8 cellular contexts compared by ENCODE assay signal in genomic region chr2:70131344-70132144, GRCh38. TPM values are rescaled to one million over a fixed set of nuclear protein-coding genes. Genes with fewer than 3 reads are reported as not detected.
A peak's percentile ranks its signal among the peaks of the same experiment; 100 is the strongest.
DNase-seq lines count a peak whose midpoint lies in the region; ATAC-seq, FAIRE-seq and TF ChIP-seq lines count a peak whose summit lies in the region.
"Not testable (repeated sequence)": the region's sequence is repeated elsewhere in the genome, so short reads cannot be mapped to it uniquely, and the experiment has no call there.

No MANE protein-coding gene starts in this region.

- peak overlapping the region; percentile 85 to 89 (median 87) for H3K4me3 Mint-ChIP-seq in IgD-negative memory B cell
- H3K4me3 Mint-ChIP-seq in T-helper 1 cell treated with Interleukin-12 subunit alpha and Interleukin-12 subunit beta and Interleukin-4 antibody, amounts not matched to agents 30 μg/mL and 1 μg/mL, for 36 hours: peak overlapping the region; percentile 78
- peak overlapping the region; percentile 69 for H3K4me3 Mint-ChIP-seq in activated naive CD8-positive, alpha-beta T cell

- intact Hi-C loops in HepG2 (cut with micrococcal nuclease; ENCODE audit: unreplicated experiment): loop anchor here (1.0 kb wide), 1 partner anchor 9 kb away; no protein-coding TSS in a partner anchor
- intact Hi-C loops in pancreas (cut with DNase I); testis (cut with DNase I; ENCODE audit: low total_unique reads): not testable (repeated sequence)

- not testable (repeated sequence) for FAIRE-seq in HepG2 (lab: Jason Lieb, UNC); pancreas (lab: Jason Lieb, UNC)

- not testable (repeated sequence) for TF ChIP-seq EP300 in HepG2 (IDR thresholded peaks at IDR 0.05; ENCODE audit: low read depth in 2 of 2, low read length in 2 of 2); HepG2 (CRISPR knock-in tag; IDR thresholded peaks at IDR 0.05; ENCODE audit: borderline replicate concordance)

- H3K79me2 ChIP-seq in HepG2 (ENCODE audit: insufficient read depth, low read length): not testable (repeated sequence)

- TF ChIP-seq POLR2A in HepG2 (IDR thresholded peaks at IDR 0.05; ENCODE audit: insufficient read depth in 1 of 2, low read depth in 2 of 2, low read length in 2 of 2); testis (IDR thresholded peaks at IDR 0.05): not testable (repeated sequence)

- peaks cover 39 to 53% (median 49%) of the 10 kb centered on the region in 3 donors for H3K4me1 Mint-ChIP-seq in IgD-negative memory B cell
- H3K4me1 Mint-ChIP-seq in T-helper 1 cell treated with Interleukin-12 subunit alpha and Interleukin-12 subunit beta and Interleukin-4 antibody, amounts not matched to agents 30 μg/mL and 1 μg/mL, for 36 hours (ENCODE audit: low read depth): peaks cover 59% of the 10 kb centered on the region
- H3K4me1 Mint-ChIP-seq in activated naive CD8-positive, alpha-beta T cell (ENCODE audit: low read depth): peaks cover 80% of the 10 kb centered on the region

- WGBS in HepG2 (ENCODE audit: low lambda C conversion rate): 86% methylated on average over 17 of the region's 17 CpGs
- 75 to 85% methylated on average over 17 of the region's 17 CpGs for WGBS in pancreas, 2 donors
- 78 to 82% methylated on average over 17 of the region's 17 CpGs for WGBS in testis, 2 donors

- peak overlapping the region; percentile 86 to 95 (median 95) for H3K27ac Mint-ChIP-seq in IgD-negative memory B cell
- H3K27ac Mint-ChIP-seq in T-helper 1 cell treated with Interleukin-12 subunit alpha and Interleukin-12 subunit beta and Interleukin-4 antibody, amounts not matched to agents 30 μg/mL and 1 μg/mL, for 36 hours: peak overlapping the region; percentile 98
- peak overlapping the region; percentile 99 for H3K27ac Mint-ChIP-seq in activated naive CD8-positive, alpha-beta T cell

- not testable (repeated sequence) for H3K27me3 Mint-ChIP-seq in IgD-negative memory B cell; T-helper 1 cell treated with Interleukin-12 subunit alpha and Interleukin-12 subunit beta and Interleukin-4 antibody, amounts not matched to agents 30 μg/mL and 1 μg/mL, for 36 hours (ENCODE audit: low read depth); activated naive CD8-positive, alpha-beta T cell

- not testable (repeated sequence) for BruUV-seq in HepG2 (replicated peaks; lab: Mats Ljungman, UMichigan)

- H3K9ac ChIP-seq in BLaER1 (peak overlapping the region; percentile 90), HepG2 (ENCODE audit: insufficient read depth, low read depth, low read length) (peak overlapping the region; percentile 84)
- not testable (repeated sequence) for H3K9ac ChIP-seq in endocrine pancreas (ENCODE audit: control insufficient read depth, insufficient read depth, low read length)

- not testable (repeated sequence) for H4K20me1 ChIP-seq in BLaER1; HepG2 (ENCODE audit: insufficient read depth, low read length)

- CTCF ChIA-PET in HepG2 (lab: Yijun Ruan, JAX; ENCODE audit: low intra/inter-chr PET ratio, low total read pairs): not testable (repeated sequence)

- H3K27me3 ChIP-seq in BLaER1; endocrine pancreas (ENCODE audit: control insufficient read depth, insufficient read depth, low read length); HepG2 (ENCODE audit: control insufficient read depth in 1 of 2, insufficient read depth in 2 of 2, low read length in 2 of 2); pancreas; testis: not testable (repeated sequence)

- H3K4me2 ChIP-seq in BLaER1 (peak overlapping the region; percentile 93), HepG2 (ENCODE audit: low read depth, low read length) (peak overlapping the region; percentile 96)

- not testable (repeated sequence) for H3K9me3 ChIP-seq in BLaER1; endocrine pancreas (ENCODE audit: control insufficient read depth, low read length); HepG2 (ENCODE audit: low read length); pancreas; testis

- not testable (repeated sequence) for H3K36me3 Mint-ChIP-seq in IgD-negative memory B cell; T-helper 1 cell treated with Interleukin-12 subunit alpha and Interleukin-12 subunit beta and Interleukin-4 antibody, amounts not matched to agents 30 μg/mL and 1 μg/mL, for 36 hours (ENCODE audit: low read depth); activated naive CD8-positive, alpha-beta T cell

- peak overlapping the region; percentile 93 for H3K27ac ChIP-seq in BLaER1
- H3K27ac ChIP-seq in HepG2 (ENCODE audit: extremely low read length, insufficient read depth, low read length): peak overlapping the region; percentile 86
- peak overlapping the region; percentile 53 to 90 (median 74) for H3K27ac ChIP-seq in pancreas
- H3K27ac ChIP-seq in testis: peak overlapping the region; percentile 86 to 89

- H3K9me3 Mint-ChIP-seq in IgD-negative memory B cell; T-helper 1 cell treated with Interleukin-12 subunit alpha and Interleukin-12 subunit beta and Interleukin-4 antibody, amounts not matched to agents 30 μg/mL and 1 μg/mL, for 36 hours; activated naive CD8-positive, alpha-beta T cell (ENCODE audit: low read depth): not testable (repeated sequence)

- in situ Hi-C loops in HepG2 (cut with HindIII; ENCODE audit: extremely low pct_ligation_motif_present, low pct_unique_long_range_greater_than_20kb): not testable (repeated sequence)

- not testable (repeated sequence) for ATAC-seq in HepG2, pancreas

- DNase-seq in HepG2 (ENCODE audit: low spot score); pancreas; testis: not testable (repeated sequence)

- not testable (repeated sequence) for TF ChIP-seq CTCF in HepG2 (CRISPR knock-in tag; IDR thresholded peaks at IDR 0.05); pancreas (IDR thresholded peaks at IDR 0.05); testis (IDR thresholded peaks at IDR 0.05)

- H2AFZ ChIP-seq in HepG2 (ENCODE audit: low read length): peak overlapping the region; percentile 25

- peak overlapping the region; percentile 68 for H3K4me3 ChIP-seq in BLaER1
- H3K4me3 ChIP-seq in endocrine pancreas (ENCODE audit: control insufficient read depth, insufficient read depth, low read length): peak overlapping the region; percentile 83
- H3K4me3 ChIP-seq in HepG2 (replicated peaks in 1 of 3; ENCODE audit: insufficient read depth in 1 of 3, low read depth in 2 of 3, low read length in 3 of 3): peak overlapping the region; percentile 53 to 74 (median 73)
- peak overlapping the region in 2 of 4 donors; percentile 21 to 38 for H3K4me3 ChIP-seq in pancreas
- H3K4me3 ChIP-seq in testis: peak overlapping the region in 1 of 2 donors; percentile 44

- POLR2A ChIA-PET in HepG2 (lab: Yijun Ruan, JAX): interaction anchor here (1.1 to 5.8 kb wide), 15 partner anchors 9 to 238 kb away, joined by 4 to 169 read pairs (median 22); partner anchors contain the start of genes C2orf42, MXD1, SNRNP27 and SNRPG

- not testable (repeated sequence) for H3K36me3 ChIP-seq in BLaER1; endocrine pancreas (ENCODE audit: control insufficient read depth, insufficient read depth, low read length); HepG2 (replicated peaks in 1 of 2; ENCODE audit: control insufficient read depth in 1 of 2, insufficient read depth in 2 of 2, low read length in 2 of 2); pancreas; testis (ENCODE audit: low read depth, missing control alignments)

- not testable (repeated sequence) for TF ChIP-seq RAD21 in HepG2 (CRISPR knock-in tag; IDR thresholded peaks at IDR 0.05)

- H3K4me1 ChIP-seq in BLaER1: peaks cover 88% of the 10 kb centered on the region
- H3K4me1 ChIP-seq in endocrine pancreas (ENCODE audit: control insufficient read depth, insufficient read depth, low read length): peaks cover 10% of the 10 kb centered on the region
- H3K4me1 ChIP-seq in HepG2 (ENCODE audit: insufficient read depth, low read length): peaks cover 65% of the 10 kb centered on the region
- H3K4me1 ChIP-seq in pancreas: peaks cover 15 to 33% (median 29%) of the 10 kb centered on the region in 3 donors
- H3K4me1 ChIP-seq in testis: peaks cover 33% of the 10 kb centered on the region

RNA-seq across cellular contexts. Expression of gene PCBP1, which starts 44.3 kb away (rescaled TPM):
- polyA plus RNA-seq in IgD-negative memory B cell (123 TPM), HepG2 (2011; rRNA removed) (137 and 144 TPM in 2 replicates), pancreas (100 to 1,000 TPM; 132 to 179 TPM), testis (ENCODE audit: insufficient read depth, low read depth, low replicate concordance) (270 TPM)
- total RNA-seq in HepG2 (2016; rRNA removed; fragmentation: Illumina TruSeq; extraction: Trizol) (32.0 and 104 TPM in 2 replicates), pancreas (100 to 1,000 TPM; 121 to 232 (median 177) TPM), testis (100 to 1,000 TPM; 144 to 200 TPM)
- 39.6 and 40.9 TPM in 2 replicates for total RNA-seq in HepG2 (2016; cell fraction: cytosol; rRNA removed; fragmentation: Illumina TruSeq; extraction: Trizol; ENCODE audit: low read depth)
- total RNA-seq in HepG2 (2016; cell fraction: insoluble cytoplasmic fraction; rRNA removed; fragmentation: Illumina TruSeq; extraction: Trizol): 30.2 and 107 TPM in 2 replicates
- total RNA-seq in HepG2 (2016; cell fraction: membrane; rRNA removed; fragmentation: Illumina TruSeq; extraction: Trizol): 84.5 and 86.5 TPM in 2 replicates
- 54.5 and 55.6 TPM in 2 replicates for total RNA-seq in HepG2 (2016; cell fraction: nucleus; rRNA removed; fragmentation: Illumina TruSeq; extraction: Trizol)
- polyA plus RNA-seq in HepG2 (2011; cell fraction: cytosol; rRNA removed): 140 and 145 TPM in 2 replicates
- 80.5 and 83.2 TPM in 2 replicates for polyA plus RNA-seq in HepG2 (2011; cell fraction: nucleus; rRNA removed)
- 391 and 423 TPM in 2 replicates for polyA plus RNA-seq in HepG2 (2012)
- polyA plus RNA-seq in HepG2 (2016; cell fraction: cytosol; fragmentation: Illumina TruSeq; extraction: Trizol; ENCODE audit: low read depth): 248 and 249 TPM in 2 replicates
- 461 and 517 TPM in 2 replicates for polyA plus RNA-seq in HepG2 (2016; cell fraction: insoluble cytoplasmic fraction; fragmentation: Illumina TruSeq; extraction: Trizol; ENCODE audit: low read depth)
- polyA plus RNA-seq in HepG2 (2016; cell fraction: membrane; fragmentation: Illumina TruSeq; extraction: Trizol; ENCODE audit: low read depth): 274 and 290 TPM in 2 replicates
- 271 and 294 TPM in 2 replicates for polyA plus RNA-seq in HepG2 (2016; cell fraction: nucleus; fragmentation: Illumina TruSeq; extraction: Trizol; ENCODE audit: insufficient read depth, low read depth)
- polyA minus RNA-seq in HepG2 (2011; rRNA and poly(A)+ RNA removed; ENCODE audit: low replicate concordance): 74.9 and 159 TPM in 2 replicates
- 114 and 126 TPM in 2 replicates for polyA minus RNA-seq in HepG2 (2011; cell fraction: cytosol; rRNA and poly(A)+ RNA removed)
- polyA minus RNA-seq in HepG2 (2011; cell fraction: nucleus; rRNA and poly(A)+ RNA removed): 41.5 and 41.8 TPM in 2 replicates

RNA-seq across cellular contexts. Expression of gene C2orf42, which starts 59.3 kb away (rescaled TPM):
- polyA plus RNA-seq in IgD-negative memory B cell (30.7 TPM), HepG2 (2011; rRNA removed) (9.3 and 10.1 TPM in 2 replicates), pancreas (1 to 10 TPM; 4.5 to 7.7 TPM), testis (ENCODE audit: insufficient read depth, low read depth, low replicate concordance) (175 TPM)
- total RNA-seq in HepG2 (2016; rRNA removed; fragmentation: Illumina TruSeq; extraction: Trizol) (9.9 and 11.1 TPM in 2 replicates), pancreas (10 to 100 TPM in 1 of 6 donors, 1 to 10 TPM in 5; 5.3 to 12.5 (median 7.2) TPM), testis (10 to 100 TPM; 61.6 to 94.4 TPM)
- 20.6 and 21.9 TPM in 2 replicates for total RNA-seq in HepG2 (2016; cell fraction: cytosol; rRNA removed; fragmentation: Illumina TruSeq; extraction: Trizol; ENCODE audit: low read depth)
- 9.3 and 9.6 TPM in 2 replicates for total RNA-seq in HepG2 (2016; cell fraction: insoluble cytoplasmic fraction; rRNA removed; fragmentation: Illumina TruSeq; extraction: Trizol)
- total RNA-seq in HepG2 (2016; cell fraction: membrane; rRNA removed; fragmentation: Illumina TruSeq; extraction: Trizol): 21.6 and 22.7 TPM in 2 replicates
- total RNA-seq in HepG2 (2016; cell fraction: nucleus; rRNA removed; fragmentation: Illumina TruSeq; extraction: Trizol): 8.7 and 10.0 TPM in 2 replicates
- polyA plus RNA-seq in HepG2 (2011; cell fraction: cytosol; rRNA removed): 6.6 and 7.2 TPM in 2 replicates
- polyA plus RNA-seq in HepG2 (2011; cell fraction: nucleus; rRNA removed): 10.9 and 14.5 TPM in 2 replicates
- polyA plus RNA-seq in HepG2 (2012): 8.7 and 9.4 TPM in 2 replicates
- polyA plus RNA-seq in HepG2 (2016; cell fraction: cytosol; fragmentation: Illumina TruSeq; extraction: Trizol; ENCODE audit: low read depth): 2.6 and 2.8 TPM in 2 replicates
- 9.2 and 10.0 TPM in 2 replicates for polyA plus RNA-seq in HepG2 (2016; cell fraction: insoluble cytoplasmic fraction; fragmentation: Illumina TruSeq; extraction: Trizol; ENCODE audit: low read depth)
- polyA plus RNA-seq in HepG2 (2016; cell fraction: membrane; fragmentation: Illumina TruSeq; extraction: Trizol; ENCODE audit: low read depth): 5.3 and 7.7 TPM in 2 replicates
- 8.3 and 10.9 TPM in 2 replicates for polyA plus RNA-seq in HepG2 (2016; cell fraction: nucleus; fragmentation: Illumina TruSeq; extraction: Trizol; ENCODE audit: insufficient read depth, low read depth)
- 26.9 and 49.5 TPM in 2 replicates for polyA minus RNA-seq in HepG2 (2011; rRNA and poly(A)+ RNA removed; ENCODE audit: low replicate concordance)
- polyA minus RNA-seq in HepG2 (2011; cell fraction: cytosol; rRNA and poly(A)+ RNA removed): 8.3 and 17.8 TPM in 2 replicates
- polyA minus RNA-seq in HepG2 (2011; cell fraction: nucleus; rRNA and poly(A)+ RNA removed): 22.4 and 25.1 TPM in 2 replicates
